Comparison of ENCODE assay signal across 8 cellular contexts in the genomic region with DNA sequence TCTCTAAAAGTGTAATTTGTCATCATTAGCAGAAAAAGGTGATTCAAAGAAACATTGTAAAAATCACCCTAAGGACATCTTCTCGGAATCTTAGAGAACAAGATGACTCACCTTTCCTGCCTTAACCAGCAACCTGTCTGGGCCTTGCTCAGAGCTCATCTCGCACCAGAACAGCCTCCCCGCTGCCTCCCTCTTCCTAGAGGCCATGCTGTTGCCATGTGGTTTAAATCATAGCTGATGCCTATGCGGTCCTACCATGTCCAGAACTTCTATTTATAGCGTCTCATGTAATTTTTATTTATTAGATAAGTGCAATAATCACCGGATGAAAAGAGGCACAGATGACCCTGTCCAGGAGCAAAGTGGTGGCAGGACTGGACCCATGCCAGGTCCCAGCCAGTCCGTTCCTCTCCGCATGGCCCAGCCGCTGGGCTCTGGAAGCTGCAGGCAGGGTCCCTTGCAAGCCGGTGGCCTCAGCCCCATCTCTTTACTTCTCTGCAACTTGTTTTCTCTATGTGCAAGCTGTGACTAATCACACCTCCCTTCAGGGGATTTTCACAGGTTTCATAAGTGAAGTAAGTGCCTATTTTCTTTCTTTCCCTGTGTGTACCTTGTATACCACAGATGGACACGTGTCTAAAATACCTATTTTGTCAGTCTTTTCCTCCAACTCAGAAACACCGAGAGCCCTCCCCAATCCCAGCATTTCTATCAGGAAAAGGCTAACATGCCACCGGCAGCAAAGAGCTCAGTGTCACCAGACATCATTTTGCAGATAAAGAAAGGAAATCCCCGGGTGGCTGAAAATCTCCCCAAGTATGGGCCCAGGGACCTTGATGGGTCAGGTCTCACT. TPM values are rescaled to one million over a fixed set of nuclear protein-coding genes. Genes with fewer than 3 reads are reported as not detected.
DNase-seq lines count a peak whose midpoint lies in the region; ATAC-seq and TF ChIP-seq lines count a peak whose summit lies in the region.

No MANE protein-coding gene starts in this region.

- peak overlapping the region; percentile 88 for H3K27ac Mint-ChIP-seq in activated naive CD8-positive, alpha-beta T cell treated with anti-CD3 and anti-CD28 coated beads, Interleukin-2, amount 10 ng/mL, durations not matched to agents 7 days and 5 days

- H3K9me3 ChIP-seq in OCI-LY3 (ENCODE audit: insufficient read depth, low read length): 0 out of 2 replicates have a peak, but pooled peaks cover 6% of the 10 kb centered on the region
- no peaks in the 10 kb centered on the region for H3K9me3 ChIP-seq in left ventricle myocardium inferior (replicated peaks)

- H3K36me3 ChIP-seq in OCI-LY3 (replicated peaks; ENCODE audit: low read depth, low read length) (peaks cover 9% of the 10 kb centered on the region), left ventricle myocardium inferior (no peaks in the 10 kb centered on the region)

- H3K79me2 ChIP-seq in OCI-LY3 (ENCODE audit: low read length): no peaks in the 10 kb centered on the region

- H3K4me1 Mint-ChIP-seq in activated naive CD8-positive, alpha-beta T cell treated with anti-CD3 and anti-CD28 coated beads, Interleukin-2, amount 10 ng/mL, durations not matched to agents 7 days and 5 days: peaks cover 40% of the 10 kb centered on the region

- no peaks in the 10 kb centered on the region for H4K20me1 ChIP-seq in OCI-LY3 (ENCODE audit: insufficient read depth, low read length)

- H3K9me3 Mint-ChIP-seq in activated naive CD8-positive, alpha-beta T cell treated with anti-CD3 and anti-CD28 coated beads, Interleukin-2, amount 10 ng/mL, durations not matched to agents 7 days and 5 days: peaks cover 1% of the 10 kb centered on the region

- POLR2A ChIA-PET in activated naive CD8-positive, alpha-beta T cell treated with anti-CD3 and anti-CD28 coated beads, Interleukin-2, amount 10 ng/mL, durations not matched to agents 7 days and 5 days (lab: Charles Lee): interaction anchor here (0.6 to 2.4 kb wide), 14 partner anchors 18 to 560 kb away, joined by 3 to 42 read pairs (median 3); a partner anchor contains a TSS

- peak overlapping the region; percentile 63 for H3K4me2 ChIP-seq in OCI-LY3 (ENCODE audit: low read length)

- peak overlapping the region; percentile 69 for H3K4me3 Mint-ChIP-seq in activated naive CD8-positive, alpha-beta T cell treated with anti-CD3 and anti-CD28 coated beads, Interleukin-2, amount 10 ng/mL, durations not matched to agents 7 days and 5 days

- peak; percentile 75 for DNase-seq in ELR (ENCODE audit: low read depth)
- no peak for DNase-seq in activated naive CD8-positive, alpha-beta T cell treated with anti-CD3 and anti-CD28 coated beads, Interleukin-2, amount 10 ng/mL, durations not matched to agents 7 days and 5 days
- peak; percentile 70 to 74 for DNase-seq in stimulated activated CD4-positive, alpha-beta T cell treated with anti-CD3 and anti-CD28 coated beads, Interleukin-2, amount 100 ng/mL, for 24 hours
- DNase-seq in NCI-H1048 (lab: John Stamatoyannopoulos, UW): no peak
- DNase-seq in DMS 273 treated with DMSO at 0.1 percent for 48 hours (lab: John Stamatoyannopoulos, UW): no peak
- DNase-seq in left ventricle myocardium inferior: no peak

- peaks cover 63% of the 10 kb centered on the region for H3K4me1 ChIP-seq in OCI-LY3 (ENCODE audit: low read length)
- H3K4me1 ChIP-seq in left ventricle myocardium inferior: peaks cover 39% of the 10 kb centered on the region

- peaks cover 2% of the 10 kb centered on the region for H3K36me3 Mint-ChIP-seq in activated naive CD8-positive, alpha-beta T cell treated with anti-CD3 and anti-CD28 coated beads, Interleukin-2, amount 10 ng/mL, durations not matched to agents 7 days and 5 days

- H3K27me3 ChIP-seq in OCI-LY3 (ENCODE audit: low read depth, low read length) (no peaks in the 10 kb centered on the region), left ventricle myocardium inferior (ENCODE audit: low read depth) (no peaks in the 10 kb centered on the region)

- no peak for TF ChIP-seq CTCF in OCI-LY3 (IDR thresholded peaks at IDR 0.05; ENCODE audit: low read depth, low read length)
- TF ChIP-seq CTCF in left ventricle myocardium inferior (IDR thresholded peaks at IDR 0.05; ENCODE audit: borderline replicate concordance): no peak

- H3K4me3 ChIP-seq in OCI-LY3 (ENCODE audit: low read length) (peak overlapping the region; percentile 45), left ventricle myocardium inferior (no peak overlapping the region)

- H3K27ac ChIP-seq in OCI-LY3 (ENCODE audit: low read length) (peak overlapping the region; percentile 95), left ventricle myocardium inferior (replicated peaks) (no peak overlapping the region)

- ATAC-seq in GM21717 (IDR thresholded peaks at IDR 0.05; ENCODE audit: unreplicated experiment): peak; percentile 80
- peak; percentile 94 for ATAC-seq in activated naive CD8-positive, alpha-beta T cell treated with anti-CD3 and anti-CD28 coated beads, Interleukin-2, amount 10 ng/mL, durations not matched to agents 7 days and 5 days (ENCODE audit: low read depth)

- no peaks in the 10 kb centered on the region for H3K27me3 Mint-ChIP-seq in activated naive CD8-positive, alpha-beta T cell treated with anti-CD3 and anti-CD28 coated beads, Interleukin-2, amount 10 ng/mL, durations not matched to agents 7 days and 5 days

- peak overlapping the region; percentile 73 for H3K9ac ChIP-seq in OCI-LY3 (ENCODE audit: low read length)

- intact Hi-C loops in left ventricle myocardium inferior (cut with micrococcal nuclease): no loop called here

- H2AFZ ChIP-seq in OCI-LY3 (ENCODE audit: low read depth, low read length): peak overlapping the region; percentile 41

RNA-seq across cellular contexts. Expression of a gene that starts 27.1 kb away (rescaled TPM):
- 100 to 1,000 TPM; 350 to 352 TPM for total RNA-seq in activated naive CD8-positive, alpha-beta T cell treated with anti-CD3 and anti-CD28 coated beads, Interleukin-2, amount 10 ng/mL, durations not matched to agents 7 days and 5 days
- 43.8 TPM for total RNA-seq in left ventricle myocardium inferior

Comparison
In these comparisons a context has a peak if more than half of its experiments do, and no peak if none do; other contexts are left out.
1. DNase-seq: peak in ELR (single experiment) and stimulated activated CD4-positive, alpha-beta T cell treated with anti-CD3 and anti-CD28 coated beads, Interleukin-2, amount 100 ng/mL, for 24 hours (2 of 2); none in activated naive CD8-positive, alpha-beta T cell treated with anti-CD3 and anti-CD28 coated beads, Interleukin-2, amount 10 ng/mL, durations not matched to agents 7 days and 5 days (single experiment), NCI-H1048 (single experiment), DMS 273 treated with DMSO at 0.1 percent for 48 hours (single experiment) and left ventricle myocardium inferior (single experiment).